Comparison of ENCODE assay signal across 15 cellular contexts in the genomic region with DNA sequence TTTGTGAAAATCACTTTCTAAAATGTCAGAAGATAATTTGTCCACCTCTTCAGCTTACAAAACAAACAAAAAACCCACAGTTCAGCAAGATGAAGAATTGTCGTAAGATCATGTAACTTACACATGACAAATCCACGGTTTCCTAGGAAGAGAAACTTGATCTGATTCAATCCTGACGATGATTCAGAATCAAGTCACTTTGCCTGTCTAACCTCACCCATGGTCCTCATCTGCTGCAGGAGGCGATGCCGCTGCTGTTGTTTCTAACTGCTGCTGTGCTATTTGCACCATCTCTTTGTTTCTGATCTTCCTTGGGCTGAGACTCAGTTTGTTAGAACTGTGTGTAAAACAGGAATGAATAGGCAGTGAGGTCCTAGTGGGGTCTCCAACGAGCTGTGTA. TPM values are rescaled to one million over a fixed set of nuclear protein-coding genes. Genes with fewer than 3 reads are reported as not detected.
DNase-seq lines count a peak whose midpoint lies in the region; ATAC-seq, FAIRE-seq and TF ChIP-seq lines count a peak whose summit lies in the region.
"Had no signal": no experiment of that assay in that cellular context is flagged by ENCODE, and none has a peak within 500 bp of the region (broad histone marks: within the 10 kb centered on the region; RNA-seq: fewer than 3 reads in every experiment).

No MANE protein-coding gene starts in this region.

- ATAC-seq in activated naive CD4-positive, alpha-beta T cell treated with anti-CD3 and anti-CD28 coated beads, Interleukin-2, amount 50 U/mL, for 72 hours: peak; percentile 64 to 80
- ATAC-seq in Panc1 (peak; percentile 64), HG03469 (IDR thresholded peaks at IDR 0.05; ENCODE audit: unreplicated experiment) (no peak)
- ATAC-seq: GM23338 had no signal

- peaks cover 4% of the 10 kb centered on the region; the same call in 1 of the 2 replicates for H3K4me1 ChIP-seq in Panc1 (ENCODE audit: control insufficient read depth, insufficient read depth, low read length)
- H3K4me1 ChIP-seq in endothelial cell of umbilical vein (ENCODE audit: control insufficient read depth, extremely low read depth, insufficient read depth, low read length): peaks cover 13% of the 10 kb centered on the region

- H4K20me1 ChIP-seq in endothelial cell of umbilical vein (replicated peaks; ENCODE audit: control insufficient read depth, extremely low read depth, insufficient read depth, low read length): no peaks in the 10 kb centered on the region

- TF ChIP-seq CTCF in Panc1 (IDR thresholded peaks at IDR 0.05) (no peak), endothelial cell of umbilical vein (IDR thresholded peaks at IDR 0.05; ENCODE audit: extremely low read depth in 1 of 2, insufficient read depth in 1 of 2, low read depth in 1 of 2, low read length in 2 of 2) (no peak)

- FAIRE-seq in endothelial cell of umbilical vein (lab: Jason Lieb, UNC): peak; percentile 56
- FAIRE-seq: GM18507, islet of Langerhans had no signal

- H3K9me3 ChIP-seq in Panc1 (ENCODE audit: control insufficient read depth, insufficient read depth, low read depth, low read length) (no peaks in the 10 kb centered on the region), endothelial cell of umbilical vein (replicated peaks; ENCODE audit: control insufficient read depth, insufficient read depth, low read length) (no peaks in the 10 kb centered on the region)

- POLR2A ChIA-PET in Panc1 (lab: Charles Lee): no interaction called here
- POLR2A ChIA-PET in endothelial cell of umbilical vein (lab: Charles Lee): no interaction called here

- H3K4me2 ChIP-seq in endothelial cell of umbilical vein (ENCODE audit: insufficient read depth, low read length): no peak overlapping the region
- H3K4me2 ChIP-seq: GM23338 had no signal

- intact Hi-C loops in Panc1 (cut with micrococcal nuclease; ENCODE audit: unreplicated experiment) (no loop called here), endothelial cell of umbilical vein (cut with micrococcal nuclease) (no loop called here)

- H3K4me3 Mint-ChIP-seq in stimulated activated naive CD8-positive, alpha-beta T cell treated with anti-CD3 and anti-CD28 coated beads, Interleukin-15, Interleukin-2, amounts not matched to agents 100 ng/mL and 50 ng/mL, for 24 hours: no peak overlapping the region
- H3K4me3 Mint-ChIP-seq: CD4-positive, CD25-positive, alpha-beta regulatory T cell; GM23338 had no signal

- H2AFZ ChIP-seq in endothelial cell of umbilical vein (ENCODE audit: low read depth, low read length): peak overlapping the region; percentile 84
- H2AFZ ChIP-seq: GM23338 had no signal

- no peak overlapping the region for H3K9ac ChIP-seq in endothelial cell of umbilical vein (replicated peaks; ENCODE audit: extremely low read depth, insufficient read depth, low read length)

- peaks cover 8% of the 10 kb centered on the region for H3K27me3 Mint-ChIP-seq in stimulated activated naive CD8-positive, alpha-beta T cell treated with anti-CD3 and anti-CD28 coated beads, Interleukin-15, Interleukin-2, amounts not matched to agents 100 ng/mL and 50 ng/mL, for 24 hours

- no peak for TF ChIP-seq POLR2A in endothelial cell of umbilical vein (IDR thresholded peaks at IDR 0.05; ENCODE audit: low read depth, low read length)

- H3K27ac Mint-ChIP-seq in activated naive CD4-positive, alpha-beta T cell treated with anti-CD3 and anti-CD28 coated beads, Interleukin-2, amount 50 U/mL, for 72 hours: no peak overlapping the region
- peak overlapping the region; percentile 9 for H3K27ac Mint-ChIP-seq in stimulated activated naive CD8-positive, alpha-beta T cell treated with anti-CD3 and anti-CD28 coated beads, Interleukin-15, Interleukin-2, amounts not matched to agents 100 ng/mL and 50 ng/mL, for 24 hours
- H3K27ac Mint-ChIP-seq: CD4-positive, CD25-positive, alpha-beta regulatory T cell; GM23338 had no signal

- H3K27ac ChIP-seq in Panc1 (ENCODE audit: low read length) (no peak overlapping the region), endothelial cell of umbilical vein (ENCODE audit: insufficient read depth, low read depth, low read length) (no peak overlapping the region)

- DNase-seq in activated naive CD4-positive, alpha-beta T cell treated with anti-CD3 and anti-CD28 coated beads, Interleukin-2, amount 50 U/mL, for 72 hours (ENCODE audit: low spot score in 2 of 2): no peak
- DNase-seq in activated naive CD4-positive, alpha-beta T cell treated with anti-CD3 and anti-CD28 coated beads, Interleukin-2, amount 50 U/mL, for 16 hours: no peak
- peak; percentile 66 for DNase-seq in Panc1 (ENCODE audit: low read depth, low spot score)
- DNase-seq in endothelial cell of umbilical vein (ENCODE audit: low read depth, low spot score): no peak
- DNase-seq in NCI-H2196 treated with DMSO at 0.1 percent for 48 hours (lab: John Stamatoyannopoulos, UW; ENCODE audit: unreplicated experiment): no peak
- DNase-seq in CD1c-positive myeloid dendritic cell (ENCODE audit: extremely low spot score): no peak
- DNase-seq: activated CD4-positive, CD25-positive, alpha-beta regulatory T cell treated with anti-CD3 and anti-CD28 coated beads, Interleukin-2, amount 50 U/mL, for 72 hours; caudate nucleus; CD4-positive, CD25-positive, alpha-beta regulatory T cell; posterior cingulate gyrus had no signal

- H3K4me3 ChIP-seq in Panc1 (ENCODE audit: low read depth in 2 of 2, low read length in 2 of 2): peak overlapping the region in 1 of 2 experiments; percentile 40; a peak in 2 of 4 replicates
- no peak overlapping the region for H3K4me3 ChIP-seq in endothelial cell of umbilical vein (replicated peaks in 1 of 3; ENCODE audit: insufficient read depth in 1 of 3, low read depth in 1 of 3, low read length in 3 of 3)
- H3K4me3 ChIP-seq: GM23338 had no signal

- no peaks in the 10 kb centered on the region for H3K79me2 ChIP-seq in endothelial cell of umbilical vein (ENCODE audit: control insufficient read depth, insufficient read depth, low read length)

- peaks cover 29% of the 10 kb centered on the region for H3K4me1 Mint-ChIP-seq in stimulated activated naive CD8-positive, alpha-beta T cell treated with anti-CD3 and anti-CD28 coated beads, Interleukin-15, Interleukin-2, amounts not matched to agents 100 ng/mL and 50 ng/mL, for 24 hours (ENCODE audit: low read depth)

- BruUV-seq in Panc1 (replicated peaks; lab: Mats Ljungman, UMichigan) (no TSS peak), endothelial cell of umbilical vein (replicated peaks; lab: Mats Ljungman, UMichigan) (no TSS peak)

- H3K36me3 Mint-ChIP-seq in activated naive CD4-positive, alpha-beta T cell treated with anti-CD3 and anti-CD28 coated beads, Interleukin-2, amount 50 U/mL, for 72 hours: no peaks in the 10 kb centered on the region
- no peaks in the 10 kb centered on the region for H3K36me3 Mint-ChIP-seq in stimulated activated naive CD8-positive, alpha-beta T cell treated with anti-CD3 and anti-CD28 coated beads, Interleukin-15, Interleukin-2, amounts not matched to agents 100 ng/mL and 50 ng/mL, for 24 hours (ENCODE audit: low read depth)
- H3K36me3 Mint-ChIP-seq: CD4-positive, CD25-positive, alpha-beta regulatory T cell had no signal

- H3K36me3 ChIP-seq in Panc1 (ENCODE audit: control insufficient read depth, insufficient read depth, low read length): no peaks in the 10 kb centered on the region
- no peaks in the 10 kb centered on the region for H3K36me3 ChIP-seq in endothelial cell of umbilical vein (ENCODE audit: control insufficient read depth in 2 of 2, extremely low read depth in 1 of 2, insufficient read depth in 2 of 2, low read length in 2 of 2)

- dilution Hi-C loops in endothelial cell of umbilical vein (cut with MboI; ENCODE audit: extremely low pct_ligation_motif_present, low sequenced_read_pairs): no loop called here

- CTCF ChIA-PET in Panc1 (lab: Charles Lee): no interaction called here
- CTCF ChIA-PET in endothelial cell of umbilical vein (lab: Charles Lee): interaction anchor here (1.0 to 2.4 kb wide), 7 partner anchors 11 to 182 kb away, joined by 3 to 15 read pairs (median 4); a partner anchor contains a TSS

- no peaks in the 10 kb centered on the region for H3K9me1 ChIP-seq in endothelial cell of umbilical vein (replicated peaks; ENCODE audit: control insufficient read depth, extremely low read depth, insufficient read depth, low read length)

- in situ Hi-C loops in Panc1 (cut with HindIII; ENCODE audit: low pct_unique_long_range_greater_than_20kb, low sequenced_read_pairs): no loop called here

- no peaks in the 10 kb centered on the region for H3K27me3 ChIP-seq in Panc1 (ENCODE audit: control insufficient read depth, insufficient read depth, low read length)
- H3K27me3 ChIP-seq in endothelial cell of umbilical vein (ENCODE audit: control insufficient read depth in 2 of 2, insufficient read depth in 2 of 2, low read length in 2 of 2): no peaks in the 10 kb centered on the region

- no peaks in the 10 kb centered on the region for H3K9me3 Mint-ChIP-seq in activated naive CD4-positive, alpha-beta T cell treated with anti-CD3 and anti-CD28 coated beads, Interleukin-2, amount 50 U/mL, for 72 hours
- no peaks in the 10 kb centered on the region for H3K9me3 Mint-ChIP-seq in stimulated activated naive CD8-positive, alpha-beta T cell treated with anti-CD3 and anti-CD28 coated beads, Interleukin-15, Interleukin-2, amounts not matched to agents 100 ng/mL and 50 ng/mL, for 24 hours
- H3K9me3 Mint-ChIP-seq: GM23338 had no signal

RNA-seq across cellular contexts. Expression of a gene that starts 10.1 kb away (rescaled TPM):
- total RNA-seq in activated naive CD4-positive, alpha-beta T cell treated with anti-CD3 and anti-CD28 coated beads, Interleukin-2, amount 50 U/mL, for 72 hours: 1 to 10 TPM; 5.3 to 7.2 TPM
- total RNA-seq in Panc1 (2021; ENCODE audit: unreplicated experiment) (0.21 TPM), endothelial cell of umbilical vein (not detected in 2 replicates)
- 0.46 TPM for polyA plus RNA-seq in Panc1 (2012; ENCODE audit: insufficient read length)
- polyA plus RNA-seq in endothelial cell of umbilical vein: 0.07 TPM in 1 of 2 replicates, not detected in the other
- polyA plus RNA-seq in endothelial cell of umbilical vein (2011; cell fraction: cytosol; rRNA removed): 0.03 TPM in 1 of 2 replicates, not detected in the other
- polyA plus RNA-seq in endothelial cell of umbilical vein (2011; cell fraction: nucleus; rRNA removed): 0.07 and 0.11 TPM in 2 replicates
- not detected in 2 replicates for polyA plus RNA-seq in endothelial cell of umbilical vein (2012)
- polyA minus RNA-seq in endothelial cell of umbilical vein: 0.34 TPM in 1 of 2 replicates, not detected in the other
- not detected for polyA minus RNA-seq in endothelial cell of umbilical vein (2011; cell fraction: cytosol; rRNA and poly(A)+ RNA removed)
- polyA minus RNA-seq in endothelial cell of umbilical vein (2011; cell fraction: nucleus; rRNA and poly(A)+ RNA removed): not detected in 2 replicates

RNA-seq across cellular contexts. Expression of a gene that starts 11.8 kb away (rescaled TPM):
- under 1 TPM; 0.07 to 0.29 TPM for total RNA-seq in activated naive CD4-positive, alpha-beta T cell treated with anti-CD3 and anti-CD28 coated beads, Interleukin-2, amount 50 U/mL, for 72 hours
- total RNA-seq in Panc1 (2021; ENCODE audit: unreplicated experiment): not detected
- polyA plus RNA-seq in Panc1 (2012; ENCODE audit: insufficient read length): not detected
- total RNA-seq in endothelial cell of umbilical vein: not detected in 2 replicates
- not detected in 2 replicates for polyA plus RNA-seq in endothelial cell of umbilical vein
- polyA plus RNA-seq in endothelial cell of umbilical vein (2011; cell fraction: cytosol; rRNA removed): not detected in 2 replicates
- not detected in 2 replicates for polyA plus RNA-seq in endothelial cell of umbilical vein (2011; cell fraction: nucleus; rRNA removed)
- not detected in 2 replicates for polyA plus RNA-seq in endothelial cell of umbilical vein (2012)
- not detected in 2 replicates for polyA minus RNA-seq in endothelial cell of umbilical vein
- polyA minus RNA-seq in endothelial cell of umbilical vein (2011; cell fraction: cytosol; rRNA and poly(A)+ RNA removed): not detected
- polyA minus RNA-seq in endothelial cell of umbilical vein (2011; cell fraction: nucleus; rRNA and poly(A)+ RNA removed): not detected in 2 replicates
- total RNA-seq: GM23338 had no signal
- polyA plus RNA-seq: CD4-positive, CD25-positive, alpha-beta regulatory T cell; GM23338 had no signal

RNA-seq across cellular contexts. Expression of a gene that starts 22.8 kb away (rescaled TPM):
- under 1 TPM; 0.09 to 0.53 TPM for total RNA-seq in activated naive CD4-positive, alpha-beta T cell treated with anti-CD3 and anti-CD28 coated beads, Interleukin-2, amount 50 U/mL, for 72 hours
- total RNA-seq in Panc1 (2021; ENCODE audit: unreplicated experiment): 16.1 TPM
- polyA plus RNA-seq in Panc1 (2012; ENCODE audit: insufficient read length): 13.3 TPM
- 88.7 and 90.7 TPM in 2 replicates for total RNA-seq in endothelial cell of umbilical vein
- polyA plus RNA-seq in endothelial cell of umbilical vein: 101 and 106 TPM in 2 replicates
- polyA plus RNA-seq in endothelial cell of umbilical vein (2011; cell fraction: cytosol; rRNA removed): 63.4 and 71.9 TPM in 2 replicates
- polyA plus RNA-seq in endothelial cell of umbilical vein (2011; cell fraction: nucleus; rRNA removed): 345 and 371 TPM in 2 replicates
- polyA plus RNA-seq in endothelial cell of umbilical vein (2012): 59.2 and 68.7 TPM in 2 replicates
- 61.8 and 69.8 TPM in 2 replicates for polyA minus RNA-seq in endothelial cell of umbilical vein
- 0.31 TPM for polyA minus RNA-seq in endothelial cell of umbilical vein (2011; cell fraction: cytosol; rRNA and poly(A)+ RNA removed)
- polyA minus RNA-seq in endothelial cell of umbilical vein (2011; cell fraction: nucleus; rRNA and poly(A)+ RNA removed): 62.5 and 69.6 TPM in 2 replicates
- polyA plus RNA-seq: CD4-positive, CD25-positive, alpha-beta regulatory T cell had no signal

RNA-seq across cellular contexts. Expression of a gene that starts 49.7 kb away (rescaled TPM):
- total RNA-seq in activated naive CD4-positive, alpha-beta T cell treated with anti-CD3 and anti-CD28 coated beads, Interleukin-2, amount 50 U/mL, for 72 hours: not detected
- 0.77 TPM for total RNA-seq in Panc1 (2021; ENCODE audit: unreplicated experiment)
- polyA plus RNA-seq in Panc1 (2012; ENCODE audit: insufficient read length): 0.86 TPM
- total RNA-seq in endothelial cell of umbilical vein: 0.66 and 1.2 TPM in 2 replicates
- 0.33 and 0.35 TPM in 2 replicates for polyA plus RNA-seq in endothelial cell of umbilical vein
- polyA plus RNA-seq in endothelial cell of umbilical vein (2011; cell fraction: cytosol; rRNA removed): 0.06 and 0.13 TPM in 2 replicates
- polyA plus RNA-seq in endothelial cell of umbilical vein (2011; cell fraction: nucleus; rRNA removed): 2.0 and 2.6 TPM in 2 replicates
- 0.46 and 0.51 TPM in 2 replicates for polyA plus RNA-seq in endothelial cell of umbilical vein (2012)
- polyA minus RNA-seq in endothelial cell of umbilical vein: 0.28 and 0.36 TPM in 2 replicates
- polyA minus RNA-seq in endothelial cell of umbilical vein (2011; cell fraction: cytosol; rRNA and poly(A)+ RNA removed): not detected
- polyA minus RNA-seq in endothelial cell of umbilical vein (2011; cell fraction: nucleus; rRNA and poly(A)+ RNA removed): 0.63 TPM in 1 of 2 replicates, not detected in the other
- total RNA-seq: CD4-positive, CD25-positive, alpha-beta regulatory T cell; GM23338 had no signal
- polyA plus RNA-seq: CD4-positive, CD25-positive, alpha-beta regulatory T cell had no signal

RNA-seq across cellular contexts. Expression of a gene that starts 54.1 kb away (rescaled TPM):
- 100 to 1,000 TPM; 186 to 215 TPM for total RNA-seq in activated naive CD4-positive, alpha-beta T cell treated with anti-CD3 and anti-CD28 coated beads, Interleukin-2, amount 50 U/mL, for 72 hours
- total RNA-seq in Panc1 (2021; ENCODE audit: unreplicated experiment) (0.69 TPM), endothelial cell of umbilical vein (1.1 and 1.8 TPM in 2 replicates)
- 1.5 TPM for polyA plus RNA-seq in Panc1 (2012; ENCODE audit: insufficient read length)
- polyA plus RNA-seq in endothelial cell of umbilical vein: 0.41 and 0.92 TPM in 2 replicates
- 0.49 and 0.53 TPM in 2 replicates for polyA plus RNA-seq in endothelial cell of umbilical vein (2011; cell fraction: cytosol; rRNA removed)
- 0.53 and 0.56 TPM in 2 replicates for polyA plus RNA-seq in endothelial cell of umbilical vein (2011; cell fraction: nucleus; rRNA removed)
- 1.5 and 1.7 TPM in 2 replicates for polyA plus RNA-seq in endothelial cell of umbilical vein (2012)
- polyA minus RNA-seq in endothelial cell of umbilical vein: 0.23 TPM in 1 of 2 replicates, not detected in the other
- 1.7 TPM for polyA minus RNA-seq in endothelial cell of umbilical vein (2011; cell fraction: cytosol; rRNA and poly(A)+ RNA removed)
- polyA minus RNA-seq in endothelial cell of umbilical vein (2011; cell fraction: nucleus; rRNA and poly(A)+ RNA removed): 0.63 TPM in 1 of 2 replicates, not detected in the other

Comparison
In these comparisons a context has a peak if more than half of its experiments do, and no peak if none do; other contexts are left out.
1. RNA of a gene that starts 22.8 kb away (total RNA-seq): 88.7 to 90.7 TPM in endothelial cell of umbilical vein and 16.1 TPM in Panc1 (single experiment); 0.09 to 0.53 TPM in activated naive CD4-positive, alpha-beta T cell treated with anti-CD3 and anti-CD28 coated beads, Interleukin-2, amount 50 U/mL, for 72 hours; every median in the first group is over 10 times any median in the second.